8 cellular contexts compared by ENCODE assay signal in genomic region chr16:4182581-4183257, GRCh38. TPM values are rescaled to one million over a fixed set of nuclear protein-coding genes. Genes with fewer than 3 reads are reported as not detected.
A peak's percentile ranks its signal among the peaks of the same experiment; 100 is the strongest.
DNase-seq lines count a peak whose midpoint lies in the region; ATAC-seq and TF ChIP-seq lines count a peak whose summit lies in the region.

No MANE protein-coding gene starts in this region.

- H3K4me1 ChIP-seq in Peyer's patch (peaks cover 0 to 8% (median 5%) of the 10 kb centered on the region in 4 donors), trophoblast cell (ENCODE audit: control insufficient read depth in 1 of 2, insufficient read depth in 2 of 2, low read length in 2 of 2) (peaks cover 8 to 11% of the 10 kb centered on the region in 2 experiments)

- no peaks in the 10 kb centered on the region for H3K36me3 ChIP-seq in Peyer's patch
- no peaks in the 10 kb centered on the region for H3K36me3 ChIP-seq in trophoblast cell (ENCODE audit: control insufficient read depth in 1 of 2, insufficient read depth in 2 of 2, low read length in 2 of 2)

- peak overlapping the region; percentile 16 for H2BK5ac ChIP-seq in trophoblast cell (ENCODE audit: low read depth, low read length, poor library complexity)

- H3K27ac ChIP-seq in Peyer's patch (peak overlapping the region; percentile 84 to 97 (median 91)), trophoblast cell (ENCODE audit: low read depth, low read length) (peak overlapping the region; percentile 98)

- TF ChIP-seq POLR2A in Peyer's patch (IDR thresholded peaks at IDR 0.05): no peak

- peaks cover 9% of the 10 kb centered on the region for H3K79me1 ChIP-seq in trophoblast cell (ENCODE audit: low read length)

- H2BK120ac ChIP-seq in trophoblast cell (ENCODE audit: insufficient read depth, low read length, poor library complexity): no peak overlapping the region

- peak overlapping the region; percentile 91 for H3K4me2 ChIP-seq in trophoblast cell (ENCODE audit: low read length)

- no peak overlapping the region for H3K14ac ChIP-seq in trophoblast cell (ENCODE audit: low read length)

- H4K91ac ChIP-seq in trophoblast cell (ENCODE audit: low read depth, low read length): peak overlapping the region; percentile 64

- H3K9ac ChIP-seq in trophoblast cell (ENCODE audit: low read length): no peak overlapping the region

- no peak for DNase-seq in Peyer's patch
- no peak for DNase-seq in epithelial cell of esophagus (ENCODE audit: low read depth)
- peak; percentile 60 to 74 for DNase-seq in trophoblast cell
- DNase-seq in stimulated activated CD4-positive, alpha-beta T cell treated with anti-CD3 and anti-CD28 coated beads, Interleukin-1b, Interleukin-23, amount 100 ng/mL, for 48 hours: no peak
- no peak for DNase-seq in activated gamma-delta T cell treated with Interleukin-2 at 50 U/mL for 16 hours
- no peak for DNase-seq in dermis blood vessel endothelial cell

- peaks cover 8% of the 10 kb centered on the region for H3K79me2 ChIP-seq in trophoblast cell (ENCODE audit: control insufficient read depth, insufficient read depth, low read length, poor library complexity)

- no peak overlapping the region for H3K4ac ChIP-seq in trophoblast cell (ENCODE audit: low read depth, low read length)

- H2AK5ac ChIP-seq in trophoblast cell (ENCODE audit: low read length): no peak overlapping the region

- H2AFZ ChIP-seq in trophoblast cell (ENCODE audit: insufficient read depth, low read length, poor library complexity): no peak overlapping the region

- ATAC-seq in GM18498 (IDR thresholded peaks at IDR 0.05; ENCODE audit: unreplicated experiment): peak; percentile 17
- peak; percentile 27 for ATAC-seq in HG02642 (IDR thresholded peaks at IDR 0.05; ENCODE audit: poor library complexity, unreplicated experiment)

- H2BK12ac ChIP-seq in trophoblast cell (ENCODE audit: low read length): peak overlapping the region; percentile 44

- peak overlapping the region; percentile 32 for H4K12ac ChIP-seq in trophoblast cell (ENCODE audit: low read depth, low read length)

- no CpG with 5 or more reads among the region's 24 CpGs for WGBS in trophoblast cell (ENCODE audit: extremely low coverage, insufficient coverage, insufficient read length)

- H3K18ac ChIP-seq in trophoblast cell (ENCODE audit: low read length): no peak overlapping the region

- TF ChIP-seq CTCF in Peyer's patch (IDR thresholded peaks at IDR 0.05) (no peak), epithelial cell of esophagus (IDR thresholded peaks at IDR 0.05; ENCODE audit: insufficient read depth, low read depth, low read length, missing control alignments) (no peak)

- H3K4me3 ChIP-seq in Peyer's patch (peak overlapping the region; percentile 74 to 90 (median 79)), epithelial cell of esophagus (ENCODE audit: low read length) (peak overlapping the region; percentile 66), trophoblast cell (ENCODE audit: low read depth, low read length) (no peak overlapping the region)

- H3K9me3 ChIP-seq in Peyer's patch (no peaks in the 10 kb centered on the region), trophoblast cell (ENCODE audit: insufficient read depth, low read depth, low read length) (no peaks in the 10 kb centered on the region)

- no peak overlapping the region for H4K8ac ChIP-seq in trophoblast cell (ENCODE audit: low read depth, low read length)

- no peak overlapping the region for H3K23ac ChIP-seq in trophoblast cell (ENCODE audit: low read length)

- H3K27me3 ChIP-seq in Peyer's patch (no peaks in the 10 kb centered on the region), trophoblast cell (ENCODE audit: insufficient read depth, low read length) (no peaks in the 10 kb centered on the region)

RNA-seq across cellular contexts. Expression of gene SRL, which starts 59.2 kb away (rescaled TPM):
- total RNA-seq in Peyer's patch: 1 to 10 TPM in 1 of 4 donors, under 1 TPM in 3; 0.35 to 1.7 (median 0.63) TPM
- polyA plus RNA-seq in trophoblast cell (2013): not detected in 2 replicates
- 0.37 and 0.51 TPM in 2 replicates for total RNA-seq in dermis blood vessel endothelial cell

Comparison
In these comparisons a context has a peak if more than half of its experiments do, and no peak if none do; other contexts are left out.
1. DNase-seq: peak in trophoblast cell (2 of 2); none in Peyer's patch (0 of 3), epithelial cell of esophagus (single experiment), stimulated activated CD4-positive, alpha-beta T cell treated with anti-CD3 and anti-CD28 coated beads, Interleukin-1b, Interleukin-23, amount 100 ng/mL, for 48 hours (single experiment), activated gamma-delta T cell treated with Interleukin-2 at 50 U/mL for 16 hours (single experiment) and dermis blood vessel endothelial cell (single experiment).